1 cellular context compared by ENCODE assay signal in genomic region chr18:63078471-63078870, GRCh38.
TF ChIP-seq lines count a peak whose summit lies in the region.

No MANE protein-coding gene starts in this region.

TF ChIP-seq in GM12878, 131 proteins besides CTCF, POLR2A, EP300 and RAD21 (continued from another document):
- TF ChIP-seq ZNF687 (IDR thresholded peaks at IDR 0.05) (peak; percentile 45; the same call in 1 of the 2 replicates), STAT1 (conservative IDR thresholded peaks at IDR 0.05) (no peak), RELA (IDR thresholded peaks at IDR 0.05; ENCODE audit: borderline replicate concordance, partially characterized antibody) (peak; percentile 62), POLR2AphosphoS2 (IDR thresholded peaks at IDR 0.05; ENCODE audit: low read depth, low read length) (no peak), GATAD2B (conservative IDR thresholded peaks at IDR 0.05; ENCODE audit: low read depth) (peak; percentile 62), YBX1 (IDR thresholded peaks at IDR 0.05) (no peak), TAF1 (IDR thresholded peaks at IDR 0.05; ENCODE audit: borderline replicate concordance, low read depth, low read length) (no peak), JUND (IDR thresholded peaks at IDR 0.05; ENCODE audit: low read depth, low read length) (peak; percentile 90), MAX (IDR thresholded peaks at IDR 0.05; ENCODE audit: low read depth, low read length) (no peak), PBX3 (IDR thresholded peaks at IDR 0.05; ENCODE audit: insufficient replicate concordance, low read depth, low read length) (peak; percentile 40), BACH1 (IDR thresholded peaks at IDR 0.05; ENCODE audit: borderline replicate concordance) (peak; percentile 92; the same call in 1 of the 2 replicates), ZNF274 (IDR thresholded peaks at IDR 0.05; ENCODE audit: insufficient read depth, insufficient read length) (no peak), POLR2AphosphoS5 (IDR thresholded peaks at IDR 0.05; ENCODE audit: low read length) (no peak), ZBTB40 (IDR thresholded peaks at IDR 0.05; ENCODE audit: borderline replicate concordance) (no peak; the same call in 1 of the 2 replicates), RUNX3 (IDR thresholded peaks at IDR 0.05; ENCODE audit: low read length) (peak; percentile 97), ATF3 (IDR thresholded peaks at IDR 0.05; ENCODE audit: borderline replicate concordance, extremely low read depth, low read depth, low read length) (no peak), ELK1 (IDR thresholded peaks at IDR 0.05; ENCODE audit: low read depth, low read length) (no peak), SMC3 (IDR thresholded peaks at IDR 0.05; ENCODE audit: borderline replicate concordance, low read length) (no peak), SKIL (IDR thresholded peaks at IDR 0.05; ENCODE audit: low read depth, poor library complexity, severe bottlenecking) (peak; percentile 94), NBN (IDR thresholded peaks at IDR 0.05) (peak; percentile 87), POU2F2 (IDR thresholded peaks at IDR 0.05; ENCODE audit: borderline replicate concordance, low read depth, low read length) (peak; percentile 93; the same call in 2 of the 3 replicates), BCLAF1 (IDR thresholded peaks at IDR 0.05) (no peak), NKRF (conservative IDR thresholded peaks at IDR 0.05) (no peak), SMARCA5 (IDR thresholded peaks at IDR 0.05) (no peak), IRF5 (IDR thresholded peaks at IDR 0.05; ENCODE audit: borderline replicate concordance) (no peak), SMAD1 (IDR thresholded peaks at IDR 0.05; ENCODE audit: low read depth, partially characterized antibody) (peak; percentile 62), ZNF217 (IDR thresholded peaks at IDR 0.05) (peak; percentile 100), SIX5 (IDR thresholded peaks at IDR 0.05; ENCODE audit: low read depth, low read length, severe bottlenecking) (no peak), PML (IDR thresholded peaks at IDR 0.05; ENCODE audit: low read length) (peak; percentile 86), MTA2 (IDR thresholded peaks at IDR 0.05; ENCODE audit: low read depth) (peak; percentile 98), CHD2 (IDR thresholded peaks at IDR 0.05; ENCODE audit: borderline replicate concordance, low read depth, low read length) (no peak), GABPA (IDR thresholded peaks at IDR 0.05; ENCODE audit: low read depth) (peak; percentile 66; the same call in 1 of the 2 replicates), RFX5 (IDR thresholded peaks at IDR 0.05; ENCODE audit: low read depth, low read length) (no peak), ETV6 (conservative IDR thresholded peaks at IDR 0.05 in 1 of 2, IDR thresholded peaks at IDR 0.05 in 1 of 2; ENCODE audit: borderline replicate concordance in 1 of 2, low read depth in 1 of 2) (peak in 1 of 2 experiments; percentile 89; a peak in 2 of 4 replicates), BCL3 (IDR thresholded peaks at IDR 0.05; ENCODE audit: borderline replicate concordance, insufficient read depth, low read depth, low read length, poor library complexity, severe bottlenecking) (peak; percentile 84), JUNB (IDR thresholded peaks at IDR 0.05) (peak; percentile 98), CHD1 (IDR thresholded peaks at IDR 0.05; ENCODE audit: low read depth, low read length) (no peak)
